Comparison of ENCODE assay signal across 24 cellular contexts in genomic region chr22:23833911-23834317, GRCh38. TPM values are rescaled to one million over a fixed set of nuclear protein-coding genes. Genes with fewer than 3 reads are reported as not detected.
DNase-seq lines count a peak whose midpoint lies in the region; ATAC-seq, FAIRE-seq and TF ChIP-seq lines count a peak whose summit lies in the region.
"Had no signal": no experiment of that assay in that cellular context is flagged by ENCODE, and none has a peak within 500 bp of the region (broad histone marks: within the 10 kb centered on the region; RNA-seq: fewer than 3 reads in every experiment).

No MANE protein-coding gene starts in this region.

- peaks cover 19% of the 10 kb centered on the region for H3K36me3 Mint-ChIP-seq in activated CD4-positive, alpha-beta T cell treated with anti-CD3 and anti-CD28 coated beads, Interleukin-2, amount 10 ng/mL, durations not matched to agents 7 days and 5 days (ENCODE audit: low read depth)

- H3K9me3 ChIP-seq in mammary epithelial cell (replicated peaks; ENCODE audit: insufficient read depth, low read length) (no peaks in the 10 kb centered on the region), kidney (ENCODE audit: control insufficient read depth in 1 of 2, low read length in 2 of 2) (no peaks in the 10 kb centered on the region)
- H3K9me3 ChIP-seq: A549, prostate gland, stomach had no signal

- TF ChIP-seq CTCF in mammary epithelial cell (conservative IDR thresholded peaks at IDR 0.05 in 1 of 2, IDR thresholded peaks at IDR 0.05 in 1 of 2; ENCODE audit: extremely low read depth in 1 of 2, insufficient read depth in 1 of 2, low read depth in 1 of 2, low read length in 2 of 2) (no peak), kidney (IDR thresholded peaks at IDR 0.05; ENCODE audit: borderline replicate concordance, extremely low read depth, insufficient read depth) (no peak)

- no peaks in the 10 kb centered on the region for H3K27me3 Mint-ChIP-seq in activated CD4-positive, alpha-beta T cell treated with anti-CD3 and anti-CD28 coated beads, Interleukin-2, amount 10 ng/mL, durations not matched to agents 7 days and 5 days
- H3K27me3 Mint-ChIP-seq: activated CD4-positive, alpha-beta memory T cell treated with anti-CD3 and anti-CD28 coated beads, Interleukin-2, amount 10 ng/mL, durations not matched to agents 7 days and 5 days; effector memory CD8-positive, alpha-beta T cell had no signal

- intact Hi-C loops in mammary epithelial cell (cut with micrococcal nuclease) (no loop called here), kidney (cut with DNase I) (no loop called here)

- no peak overlapping the region for H3K9ac ChIP-seq in mammary epithelial cell (ENCODE audit: insufficient read depth, low read length)
- H3K9ac ChIP-seq in kidney (ENCODE audit: low read length in 2 of 2): no peak overlapping the region

- 88% methylated on average over 4 of the region's 13 CpGs for WGBS in mammary epithelial cell (ENCODE audit: low coverage, missing lambda C conversion rate)

- no peak overlapping the region for H3K4me2 ChIP-seq in mammary epithelial cell (ENCODE audit: insufficient read depth, low read depth, low read length)
- H3K4me2 ChIP-seq: A549, PC-9 had no signal

- TSS peak; percentile 29 for BruUV-seq in mammary epithelial cell (replicated peaks; lab: Mats Ljungman, UMichigan)

- no peak overlapping the region for H3K27ac ChIP-seq in mammary epithelial cell (ENCODE audit: insufficient read depth, low read depth, low read length)
- H3K27ac ChIP-seq in kidney (ENCODE audit: low read depth in 2 of 2, low read length in 2 of 2): no peak overlapping the region
- H3K27ac ChIP-seq in temporal lobe (ENCODE audit: low read depth, low read length): peak overlapping the region; percentile 25
- H3K27ac ChIP-seq: A549, PC-9, prostate gland had no signal

- peaks cover 16% of the 10 kb centered on the region for H3K4me1 Mint-ChIP-seq in activated CD4-positive, alpha-beta T cell treated with anti-CD3 and anti-CD28 coated beads, Interleukin-2, amount 10 ng/mL, durations not matched to agents 7 days and 5 days

- H2AFZ ChIP-seq in mammary epithelial cell (ENCODE audit: low read depth, low read length): no peak overlapping the region
- H2AFZ ChIP-seq: PC-9 had no signal

- CTCF ChIA-PET in activated CD4-positive, alpha-beta T cell treated with anti-CD3 and anti-CD28 coated beads, Interleukin-2, amount 10 ng/mL, durations not matched to agents 7 days and 5 days (lab: Charles Lee): interaction anchor here (1.1 kb wide), 1 partner anchor 24 kb away, joined by 3 read pairs; the partner anchor contains the start of gene SLC2A11
- CTCF ChIA-PET in mammary epithelial cell (lab: Charles Lee; ENCODE audit: low non-redundant PET): no interaction called here

- POLR2A ChIA-PET in activated CD4-positive, alpha-beta T cell treated with anti-CD3 and anti-CD28 coated beads, Interleukin-2, amount 10 ng/mL, durations not matched to agents 7 days and 5 days (lab: Charles Lee): no interaction called here

- peaks cover 4% of the 10 kb centered on the region for H3K79me2 ChIP-seq in mammary epithelial cell (ENCODE audit: insufficient read depth, low read length)

- H3K9me3 Mint-ChIP-seq in activated CD4-positive, alpha-beta T cell treated with anti-CD3 and anti-CD28 coated beads, Interleukin-2, amount 10 ng/mL, durations not matched to agents 7 days and 5 days: no peaks in the 10 kb centered on the region
- H3K9me3 Mint-ChIP-seq: activated CD4-positive, alpha-beta memory T cell treated with anti-CD3 and anti-CD28 coated beads, Interleukin-2, amount 10 ng/mL, durations not matched to agents 7 days and 5 days; activated naive CD4-positive, alpha-beta T cell treated with anti-CD3 and anti-CD28 coated beads for 36 hours; effector memory CD8-positive, alpha-beta T cell; neural crest cell; WTC11 had no signal

- ATAC-seq in GM18498 (IDR thresholded peaks at IDR 0.05; ENCODE audit: unreplicated experiment): no peak
- ATAC-seq in HG03175 (IDR thresholded peaks at IDR 0.05; ENCODE audit: unreplicated experiment): no peak
- ATAC-seq: A549; effector memory CD8-positive, alpha-beta T cell; K562; left colon; WTC11 had no signal

- peaks cover 3% of the 10 kb centered on the region for H3K4me1 ChIP-seq in mammary epithelial cell (ENCODE audit: insufficient read depth, low read length)
- peaks cover 0 to 5% of the 10 kb centered on the region in 2 donors for H3K4me1 ChIP-seq in kidney (ENCODE audit: control insufficient read depth in 1 of 2, insufficient read depth in 1 of 2, low read depth in 1 of 2, low read length in 2 of 2)

- H4K20me1 ChIP-seq in mammary epithelial cell (ENCODE audit: insufficient read depth, low read length): no peaks in the 10 kb centered on the region

- H3K4me3 ChIP-seq in mammary epithelial cell (replicated peaks in 1 of 3; ENCODE audit: insufficient read depth in 1 of 3, low read depth in 2 of 3, low read length in 3 of 3) (no peak overlapping the region), kidney (ENCODE audit: low read length in 2 of 2) (no peak overlapping the region)
- H3K4me3 ChIP-seq: A549, K562, PC-9, prostate gland, stomach had no signal

- no peaks in the 10 kb centered on the region for H3K27me3 ChIP-seq in mammary epithelial cell (ENCODE audit: insufficient read depth, low read length)
- H3K27me3 ChIP-seq: stomach had no signal

- H3K36me3 ChIP-seq in mammary epithelial cell (ENCODE audit: insufficient read depth, low read length) (peaks cover 2% of the 10 kb centered on the region), kidney (ENCODE audit: control insufficient read depth in 1 of 2, insufficient read depth in 2 of 2, low read length in 2 of 2) (peaks cover 10 to 31% of the 10 kb centered on the region in 2 donors)
- H3K36me3 ChIP-seq: prostate gland had no signal

- FAIRE-seq in kidney (lab: Jason Lieb, UNC): no peak
- FAIRE-seq: A549, astrocyte, G401.6, GM19239, K562 had no signal

- peak overlapping the region; percentile 13 for H3K27ac Mint-ChIP-seq in activated CD4-positive, alpha-beta T cell treated with anti-CD3 and anti-CD28 coated beads, Interleukin-2, amount 10 ng/mL, durations not matched to agents 7 days and 5 days
- H3K27ac Mint-ChIP-seq: activated CD4-positive, alpha-beta memory T cell treated with anti-CD3 and anti-CD28 coated beads, Interleukin-2, amount 10 ng/mL, durations not matched to agents 7 days and 5 days; activated naive CD4-positive, alpha-beta T cell treated with anti-CD3 and anti-CD28 coated beads for 36 hours; effector memory CD8-positive, alpha-beta T cell; WTC11 had no signal

- in situ Hi-C loops in mammary epithelial cell (cut with MboI; ENCODE audit: low sequenced_read_pairs in 2 of 2): loop anchor here in 1 of 2 donors (25.0 kb wide), 1 partner anchor 297 kb away; no protein-coding TSS in a partner anchor

- dilution Hi-C loops in mammary epithelial cell (cut with HindIII; ENCODE audit: low sequenced_read_pairs): loop anchor here (10.0 kb wide), 2 partner anchors 59 to 299 kb away; partner anchors contain the start of gene MMP11

- no peak for DNase-seq in activated CD4-positive, alpha-beta T cell treated with anti-CD3 and anti-CD28 coated beads, Interleukin-2, amount 10 ng/mL, durations not matched to agents 7 days and 5 days
- DNase-seq in activated CD4-positive, alpha-beta T cell treated with anti-CD3 and anti-CD28 coated beads for 48 hours: no peak
- DNase-seq in mammary epithelial cell (no peak), kidney (peak; percentile 54)
- DNase-seq in NK-92 treated with Interleukin-12 subunit alpha and Interleukin-12 subunit beta, amount 100 ng/mL, for 24 hours (lab: John Stamatoyannopoulos, UW): no peak
- DNase-seq: activated CD4-positive, alpha-beta memory T cell treated with anti-CD3 and anti-CD28 coated beads, Interleukin-2, amount 10 ng/mL, durations not matched to agents 7 days and 5 days; activated naive CD4-positive, alpha-beta T cell treated with anti-CD3 and anti-CD28 coated beads for 36 hours; effector memory CD8-positive, alpha-beta T cell; left colon; NCI-H1694; NCI-H748 treated with DMSO at 0.1 percent for 48 hours; PC-9; stomach had no signal

- H3K4me3 Mint-ChIP-seq in activated CD4-positive, alpha-beta T cell treated with anti-CD3 and anti-CD28 coated beads, Interleukin-2, amount 10 ng/mL, durations not matched to agents 7 days and 5 days: no peak overlapping the region
- H3K4me3 Mint-ChIP-seq: activated CD4-positive, alpha-beta memory T cell treated with anti-CD3 and anti-CD28 coated beads, Interleukin-2, amount 10 ng/mL, durations not matched to agents 7 days and 5 days; activated naive CD4-positive, alpha-beta T cell treated with anti-CD3 and anti-CD28 coated beads for 36 hours; effector memory CD8-positive, alpha-beta T cell; WTC11 had no signal

RNA-seq across cellular contexts. Expression of gene DERL3, which starts 4.9 kb away (rescaled TPM):
- 1 to 10 TPM; 9.0 to 9.9 TPM for total RNA-seq in activated CD4-positive, alpha-beta T cell treated with anti-CD3 and anti-CD28 coated beads, Interleukin-2, amount 10 ng/mL, durations not matched to agents 7 days and 5 days
- total RNA-seq in mammary epithelial cell (not detected), kidney (24.7 TPM), temporal lobe (0.49 TPM)
- polyA plus RNA-seq in mammary epithelial cell (0.15 TPM), kidney (ENCODE audit: insufficient read depth, low read depth, low replicate concordance) (3.1 TPM)
- not detected for polyA minus RNA-seq in mammary epithelial cell

RNA-seq across cellular contexts. Expression of gene SLC2A11, which starts 23.8 kb away (rescaled TPM):
- 1 to 10 TPM; 7.8 to 8.8 TPM for total RNA-seq in activated CD4-positive, alpha-beta T cell treated with anti-CD3 and anti-CD28 coated beads, Interleukin-2, amount 10 ng/mL, durations not matched to agents 7 days and 5 days
- total RNA-seq in mammary epithelial cell: 10 to 100 TPM; 14.7 to 26.3 TPM
- 6.0 TPM for polyA plus RNA-seq in mammary epithelial cell
- polyA minus RNA-seq in mammary epithelial cell: 0.78 TPM
- 28.9 TPM for total RNA-seq in kidney
- polyA plus RNA-seq in kidney (ENCODE audit: insufficient read depth, low read depth, low replicate concordance): 23.7 TPM
- 7.6 TPM for total RNA-seq in temporal lobe

RNA-seq across cellular contexts. Expression of gene SMARCB1, which starts 47.1 kb away (rescaled TPM):
- total RNA-seq in activated CD4-positive, alpha-beta T cell treated with anti-CD3 and anti-CD28 coated beads, Interleukin-2, amount 10 ng/mL, durations not matched to agents 7 days and 5 days: 10 to 100 TPM; 91.4 to 92.6 TPM
- total RNA-seq in mammary epithelial cell: 10 to 100 TPM; 63.5 to 93.8 TPM
- polyA plus RNA-seq in mammary epithelial cell: 111 TPM
- polyA minus RNA-seq in mammary epithelial cell: 277 TPM
- total RNA-seq in kidney: 79.0 TPM
- 68.7 TPM for polyA plus RNA-seq in kidney (ENCODE audit: insufficient read depth, low read depth, low replicate concordance)
- total RNA-seq in temporal lobe: 30.0 TPM
